ENCODE assay signal across 26 cellular contexts in genomic region chr19:10163557-10163956, GRCh38. TPM values are rescaled to one million over a fixed set of nuclear protein-coding genes. Genes with fewer than 3 reads are reported as not detected.
"Had no signal": no experiment of that assay in that cellular context is flagged by ENCODE, and none has a peak within 500 bp of the region (broad histone marks: within the 10 kb centered on the region; RNA-seq: fewer than 3 reads in every experiment).

No MANE protein-coding gene starts in this region.

- H3K27ac ChIP-seq: adrenal gland, ascending aorta, brain microvascular endothelial cell, hepatocyte, sigmoid colon, stomach, suprapubic skin, tibial nerve had no signal

- ATAC-seq: activated T-cell treated with anti-CD3 and anti-CD28 coated beads, Interleukin-2, amount 50 U/mL, for 72 hours; left lobe of liver; stimulated activated memory B cell treated with anti-CD40 and anti-IgM and Interleukin-4, amounts not matched to agents 10 μg/mL and 1 μg/mL and 100 μg/mL, for 72 hours had no signal

- FAIRE-seq: frontal cortex, TTC549 had no signal

- H3K79me2 ChIP-seq: hepatocyte had no signal

- H3K9me3 ChIP-seq: adrenal gland, ascending aorta, sigmoid colon, stomach, suprapubic skin, tibial nerve had no signal

- H3K27me3 ChIP-seq: adrenal gland, ascending aorta, brain microvascular endothelial cell, hepatocyte, sigmoid colon, stomach, suprapubic skin, tibial nerve had no signal

- H3K4me1 ChIP-seq: adrenal gland, ascending aorta, sigmoid colon, stomach, suprapubic skin, tibial nerve had no signal

- H3K4me3 ChIP-seq: adrenal gland, ascending aorta, hepatocyte, lung, sigmoid colon, smooth muscle cell, stomach, suprapubic skin, tibial nerve had no signal

- H3K4me2 ChIP-seq: hepatocyte, smooth muscle cell had no signal

- DNase-seq: activated CD4-positive, alpha-beta T cell treated with anti-CD3 and anti-CD28 coated beads for 1 hour; activated CD8-positive, alpha-beta memory T cell treated with anti-CD3 and anti-CD28 coated beads, Interleukin-2, amount 50 U/mL, for 48 hours; activated effector memory CD4-positive, alpha-beta T cell treated with Interleukin-2 at 50 U/mL for 16 hours; activated naive CD4-positive, alpha-beta T cell treated with anti-CD3 and anti-CD28 coated beads, Interleukin-2, amount 50 U/mL, for 16 hours; activated T-cell treated with anti-CD3 and anti-CD28 coated beads, Interleukin-2, amount 50 U/mL, for 72 hours; adrenal gland; brain microvascular endothelial cell; caudate nucleus; effector memory CD4-positive, alpha-beta T cell; glutamatergic neuron; immature natural killer cell; naive B cell; sigmoid colon; stimulated activated CD4-positive, alpha-beta T cell treated with anti-CD3 and anti-CD28 coated beads, Interleukin-15, amount 100 ng/mL, for 24 hours; stomach; T-helper 1 cell had no signal

- H2AFZ ChIP-seq: hepatocyte had no signal

RNA-seq across cellular contexts. Expression of gene PPAN, which starts 57.4 kb away (rescaled TPM):
- total RNA-seq: ascending aorta had no signal
